ENCODE assay signal across 24 cellular contexts in genomic region chr12:32824596-32824995, GRCh38.
"Had no signal": no experiment of that assay in that cellular context is flagged by ENCODE, and none has a peak within 500 bp of the region (broad histone marks: within the 10 kb centered on the region; RNA-seq: fewer than 3 reads in every experiment).

No MANE protein-coding gene starts in this region.

- H3K9me3 ChIP-seq: ascending aorta, body of pancreas, SJSA1 had no signal

- H3K27me3 ChIP-seq: ascending aorta, body of pancreas, SJSA1 had no signal

- H3K4me1 ChIP-seq: ascending aorta had no signal

- H3K4me3 ChIP-seq: ascending aorta, body of pancreas, SJSA1 had no signal

- ATAC-seq: activated CD8-positive, alpha-beta memory T cell treated with anti-CD3 and anti-CD28 coated beads, Interleukin-2, amount 10 ng/mL, durations not matched to agents 7 days and 5 days; body of pancreas; T-helper 17 cell; WTC11 had no signal

- H3K27ac ChIP-seq: ascending aorta, body of pancreas, SJSA1 had no signal

- H3K36me3 ChIP-seq: ascending aorta had no signal

- DNase-seq: activated CD4-positive, alpha-beta T cell treated with anti-CD3 and anti-CD28 coated beads for 48 hours; activated CD4-positive, alpha-beta T cell treated with anti-CD3 and anti-CD28 coated beads, Interleukin-2, amount 50 U/mL, for 4 hours; activated CD4-positive, CD25-positive, alpha-beta regulatory T cell treated with anti-CD3 and anti-CD28 coated beads, Interleukin-2, amount 50 U/mL, for 72 hours; activated CD8-positive, alpha-beta memory T cell treated with anti-CD3 and anti-CD28 coated beads, Interleukin-2, amount 10 ng/mL, durations not matched to agents 7 days and 5 days; activated effector memory CD4-positive, alpha-beta T cell treated with Interleukin-2 at 50 U/mL for 16 hours; activated naive CD4-positive, alpha-beta T cell; activated T-cell treated with anti-CD3 and anti-CD28 coated beads, Interleukin-2, amount 50 U/mL, for 24 hours; amniotic stem cell; body of pancreas; MV-4-11; NCI-H1092 treated with DMSO at 0.1 percent for 48 hours; NCI-H1417 treated with DMSO at 0.1 percent for 48 hours; NCI-H1694; NCI-H2029; NCI-H2107; NCI-H2171 treated with DMSO at 0.1 percent for 48 hours; NCI-H226; NCI-H526; NCI-H774; T-helper 17 cell; T-helper 9 cell had no signal
